In the genomic region with DNA sequence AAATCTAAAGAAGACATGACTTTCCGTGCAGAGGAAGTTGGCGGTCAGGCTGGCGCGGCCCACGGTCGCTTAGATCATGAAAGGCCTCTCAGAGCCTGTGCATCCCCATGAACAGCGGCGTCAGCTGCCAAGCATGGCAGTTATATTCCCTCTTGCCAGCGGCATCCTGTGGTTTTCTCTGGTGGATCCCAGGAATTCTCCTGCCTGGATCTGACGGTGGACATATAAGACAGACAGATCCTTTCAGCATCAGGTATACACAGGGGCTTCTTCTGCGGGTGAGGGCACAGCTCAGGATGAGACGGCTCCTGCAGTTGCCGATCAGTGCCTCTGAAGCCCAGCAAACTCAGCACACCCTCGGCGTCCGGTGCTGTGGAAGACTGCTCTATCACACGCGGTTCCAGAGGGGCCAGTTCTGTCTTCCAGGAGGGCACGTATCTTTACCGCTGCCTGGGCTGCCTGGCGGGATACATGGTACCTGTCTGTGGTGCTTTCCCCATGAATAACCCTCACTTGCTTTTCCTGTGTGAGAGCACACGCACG, we compare ENCODE assay signal across 11 cellular contexts.
A peak's percentile ranks its signal among the peaks of the same experiment; 100 is the strongest.
DNase-seq lines count a peak whose midpoint lies in the region; ATAC-seq and TF ChIP-seq lines count a peak whose summit lies in the region.
"Had no signal": no experiment of that assay in that cellular context is flagged by ENCODE, and none has a peak within 500 bp of the region (broad histone marks: within the 10 kb centered on the region; RNA-seq: fewer than 3 reads in every experiment).

No MANE protein-coding gene starts in this region.

- peak overlapping the region; percentile 99 for H3K27ac ChIP-seq in CD4-positive, CD25-positive, alpha-beta regulatory T cell (ENCODE audit: insufficient read depth, low read length, poor library complexity, severe bottlenecking)
- peak overlapping the region in 1 of 4 donors; percentile 74 for H3K27ac ChIP-seq in sigmoid colon

- peaks cover 42 to 96% (median 66%) of the 10 kb centered on the region in 4 donors for H3K4me1 Mint-ChIP-seq in CD4-positive, CD25-positive, alpha-beta regulatory T cell
- peaks cover 51% of the 10 kb centered on the region for H3K4me1 Mint-ChIP-seq in activated naive CD8-positive, alpha-beta T cell treated with anti-CD3 and anti-CD28 coated beads, Interleukin-2, amount 10 ng/mL, durations not matched to agents 7 days and 5 days

- peak overlapping the region; percentile 96 to 100 (median 99) for H3K27ac Mint-ChIP-seq in CD4-positive, CD25-positive, alpha-beta regulatory T cell
- peak overlapping the region; percentile 92 for H3K27ac Mint-ChIP-seq in activated naive CD8-positive, alpha-beta T cell treated with anti-CD3 and anti-CD28 coated beads, Interleukin-2, amount 10 ng/mL, durations not matched to agents 7 days and 5 days

- TF ChIP-seq EP300 in sigmoid colon (IDR thresholded peaks at IDR 0.05): no peak

- H3K9me3 ChIP-seq in CD4-positive, CD25-positive, alpha-beta regulatory T cell (ENCODE audit: control insufficient read depth in 2 of 2, low read length in 2 of 2): no peaks in the 10 kb centered on the region
- no peaks in the 10 kb centered on the region for H3K9me3 ChIP-seq in sigmoid colon

- no peaks in the 10 kb centered on the region for H3K36me3 ChIP-seq in CD4-positive, CD25-positive, alpha-beta regulatory T cell (ENCODE audit: control insufficient read depth, insufficient read depth, low read length)
- H3K36me3 ChIP-seq in sigmoid colon: no peaks in the 10 kb centered on the region

- no peaks in the 10 kb centered on the region for H3K27me3 Mint-ChIP-seq in CD4-positive, CD25-positive, alpha-beta regulatory T cell
- H3K27me3 Mint-ChIP-seq in activated naive CD8-positive, alpha-beta T cell treated with anti-CD3 and anti-CD28 coated beads, Interleukin-2, amount 10 ng/mL, durations not matched to agents 7 days and 5 days: no peaks in the 10 kb centered on the region
- H3K27me3 Mint-ChIP-seq: memory B cell had no signal

- POLR2A ChIA-PET in activated naive CD8-positive, alpha-beta T cell treated with anti-CD3 and anti-CD28 coated beads, Interleukin-2, amount 10 ng/mL, durations not matched to agents 7 days and 5 days (lab: Charles Lee): interaction anchor here (0.9 to 2.1 kb wide), 4 partner anchors 40 to 236 kb away, joined by 3 to 8 read pairs (median 4); a partner anchor contains a TSS

- H3K9me3 Mint-ChIP-seq in CD4-positive, CD25-positive, alpha-beta regulatory T cell: no peaks in the 10 kb centered on the region
- H3K9me3 Mint-ChIP-seq in activated naive CD8-positive, alpha-beta T cell treated with anti-CD3 and anti-CD28 coated beads, Interleukin-2, amount 10 ng/mL, durations not matched to agents 7 days and 5 days: no peaks in the 10 kb centered on the region
- H3K9me3 Mint-ChIP-seq: memory B cell had no signal

- TF ChIP-seq CTCF in sigmoid colon (IDR thresholded peaks at IDR 0.05): no peak

- H3K4me3 Mint-ChIP-seq in CD4-positive, CD25-positive, alpha-beta regulatory T cell: peak overlapping the region; percentile 83 to 91 (median 86)
- peak overlapping the region; percentile 64 for H3K4me3 Mint-ChIP-seq in activated naive CD8-positive, alpha-beta T cell treated with anti-CD3 and anti-CD28 coated beads, Interleukin-2, amount 10 ng/mL, durations not matched to agents 7 days and 5 days
- H3K4me3 Mint-ChIP-seq: memory B cell had no signal

- no peak for TF ChIP-seq POLR2A in sigmoid colon (IDR thresholded peaks at IDR 0.05)

- H3K36me3 Mint-ChIP-seq in CD4-positive, CD25-positive, alpha-beta regulatory T cell: no peaks in the 10 kb centered on the region
- H3K36me3 Mint-ChIP-seq in activated naive CD8-positive, alpha-beta T cell treated with anti-CD3 and anti-CD28 coated beads, Interleukin-2, amount 10 ng/mL, durations not matched to agents 7 days and 5 days: no peaks in the 10 kb centered on the region
- H3K36me3 Mint-ChIP-seq: memory B cell had no signal

- H3K27me3 ChIP-seq in CD4-positive, CD25-positive, alpha-beta regulatory T cell (ENCODE audit: control insufficient read depth, insufficient read depth, low read length): no peaks in the 10 kb centered on the region
- H3K27me3 ChIP-seq in sigmoid colon: no peaks in the 10 kb centered on the region

- H3K4me1 ChIP-seq in CD4-positive, CD25-positive, alpha-beta regulatory T cell (ENCODE audit: control insufficient read depth, insufficient read depth, low read length, poor library complexity, severe bottlenecking): peaks cover 97% of the 10 kb centered on the region
- H3K4me1 ChIP-seq in sigmoid colon: peaks cover 0 to 58% (median 30%) of the 10 kb centered on the region in 4 donors

- ATAC-seq in CD4-positive, CD25-positive, alpha-beta regulatory T cell (ENCODE audit: low read depth in 2 of 2): peak; percentile 2 to 4
- peak; percentile 26 for ATAC-seq in activated naive CD8-positive, alpha-beta T cell treated with anti-CD3 and anti-CD28 coated beads, Interleukin-2, amount 10 ng/mL, durations not matched to agents 7 days and 5 days (ENCODE audit: low read depth)
- no peak for ATAC-seq in GM19463 (IDR thresholded peaks at IDR 0.05; ENCODE audit: unreplicated experiment)

- peak overlapping the region; percentile 81 for H3K4me3 ChIP-seq in CD4-positive, CD25-positive, alpha-beta regulatory T cell (ENCODE audit: low read depth, low read length)
- H3K4me3 ChIP-seq in sigmoid colon: no peak overlapping the region

- intact Hi-C loops in sigmoid colon (cut with DNase I): loop anchor here (5.0 kb wide), 1 partner anchor 251 kb away; no protein-coding TSS in a partner anchor

- DNase-seq in CD4-positive, CD25-positive, alpha-beta regulatory T cell: peak in 2 of 3 donors; percentile 67 to 79
- peak; percentile 75 for DNase-seq in activated CD4-positive, alpha-beta T cell treated with anti-CD3 and anti-CD28 coated beads for 48 hours
- DNase-seq in activated naive CD8-positive, alpha-beta T cell treated with anti-CD3 and anti-CD28 coated beads, Interleukin-2, amount 10 ng/mL, durations not matched to agents 7 days and 5 days: peak; percentile 44
- peak; percentile 57 for DNase-seq in sigmoid colon
- DNase-seq in NOMO-1 (lab: John Stamatoyannopoulos, UW; ENCODE audit: unreplicated experiment in 2 of 2): no peak
- DNase-seq in AG08396 (ENCODE audit: low spot score): no peak
- no peak for DNase-seq in NCI-H2081 treated with DMSO at 0.1 percent for 48 hours (lab: John Stamatoyannopoulos, UW)
- DNase-seq: MV-4-11, OCI-M1 had no signal

- WGBS in sigmoid colon, 2 donors: 86 to 92% methylated on average over 23 of the region's 23 CpGs

Comparison
In these comparisons a context has a peak if more than half of its experiments do, and no peak if none do; other contexts are left out.
1. DNase-seq: peak in CD4-positive, CD25-positive, alpha-beta regulatory T cell (2 of 3), activated CD4-positive, alpha-beta T cell treated with anti-CD3 and anti-CD28 coated beads for 48 hours (single experiment), activated naive CD8-positive, alpha-beta T cell treated with anti-CD3 and anti-CD28 coated beads, Interleukin-2, amount 10 ng/mL, durations not matched to agents 7 days and 5 days (single experiment) and sigmoid colon (single experiment); none in NOMO-1 (0 of 2), AG08396 (single experiment) and NCI-H2081 treated with DMSO at 0.1 percent for 48 hours (single experiment).